Comparison of ENCODE assay signal across 3 cellular contexts in the genomic region with DNA sequence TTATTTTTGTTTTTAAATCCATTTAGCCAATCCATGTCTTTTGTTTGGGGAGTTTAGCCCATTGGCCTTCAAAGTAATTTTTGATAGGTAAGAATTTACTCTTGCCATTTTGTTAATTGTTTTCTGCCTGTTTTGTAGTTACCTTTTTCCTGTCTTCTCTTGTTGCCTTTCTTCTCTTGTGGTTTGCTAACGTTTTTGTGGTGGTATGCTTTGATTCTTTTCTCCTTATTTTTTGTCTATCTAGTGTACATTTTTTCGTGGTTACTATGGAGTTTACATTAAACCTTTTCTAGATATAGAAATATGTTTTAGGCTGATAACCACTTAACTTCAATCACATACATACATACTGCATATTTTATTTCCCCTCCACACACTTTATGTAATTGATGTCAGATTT.
"Had no signal": no experiment of that assay in that cellular context is flagged by ENCODE, and none has a peak within 500 bp of the region (broad histone marks: within the 10 kb centered on the region; RNA-seq: fewer than 3 reads in every experiment).

No MANE protein-coding gene starts in this region.

- DNase-seq: GDM1, GF-D8 had no signal

- H3K4me3 ChIP-seq: GM12878 had no signal

- ATAC-seq: GM12878 had no signal
